In the genomic region with DNA sequence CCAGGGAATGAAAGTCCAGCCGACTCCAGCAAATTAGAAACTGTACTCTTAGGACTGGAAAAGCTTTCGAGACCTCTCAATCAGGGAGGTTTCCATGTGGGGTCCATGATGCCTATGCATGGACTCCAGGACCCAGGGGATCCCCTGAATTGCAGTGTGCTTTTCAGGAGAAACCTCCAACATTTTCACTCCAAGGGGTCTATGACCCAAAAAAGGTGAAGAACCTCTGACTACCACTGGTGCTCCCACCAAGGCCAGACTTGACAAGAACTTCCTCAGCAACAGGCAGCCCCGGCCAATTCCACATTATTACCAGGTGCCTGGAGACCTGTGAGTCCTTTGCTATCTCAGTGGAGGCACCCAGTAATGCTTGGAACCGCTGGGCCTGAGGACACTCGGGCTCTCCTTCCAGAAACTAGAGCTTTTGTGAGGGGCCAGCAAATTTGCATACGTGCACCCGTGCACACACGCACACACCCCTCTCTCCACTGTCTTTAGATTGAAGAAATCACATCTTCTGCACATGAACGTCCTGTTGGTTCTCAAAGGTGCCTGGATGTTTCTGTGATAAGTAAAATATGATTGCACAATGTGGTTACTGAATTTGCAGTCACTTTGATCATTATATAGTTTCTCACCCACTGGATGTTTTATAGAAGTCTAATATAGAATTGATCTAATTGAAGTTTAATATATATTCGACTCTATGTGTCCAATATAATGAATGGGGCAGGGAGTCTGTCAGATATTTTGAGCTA, we compare ENCODE assay signal across 1 cellular context.
TF ChIP-seq lines count a peak whose summit lies in the region.

No MANE protein-coding gene starts in this region.

TF ChIP-seq in H1, 55 proteins besides CTCF, POLR2A, EP300 and RAD21:
- no peak for TF ChIP-seq KDM5A (IDR thresholded peaks at IDR 0.05; ENCODE audit: low read length)
- no peak for TF ChIP-seq BRCA1 (IDR thresholded peaks at IDR 0.05; ENCODE audit: low read depth, low read length)
- TF ChIP-seq POLR2AphosphoS5 (IDR thresholded peaks at IDR 0.05; ENCODE audit: low read depth, low read length), result no peak
